ENCODE assay signal across 1 cellular context in the genomic region with DNA sequence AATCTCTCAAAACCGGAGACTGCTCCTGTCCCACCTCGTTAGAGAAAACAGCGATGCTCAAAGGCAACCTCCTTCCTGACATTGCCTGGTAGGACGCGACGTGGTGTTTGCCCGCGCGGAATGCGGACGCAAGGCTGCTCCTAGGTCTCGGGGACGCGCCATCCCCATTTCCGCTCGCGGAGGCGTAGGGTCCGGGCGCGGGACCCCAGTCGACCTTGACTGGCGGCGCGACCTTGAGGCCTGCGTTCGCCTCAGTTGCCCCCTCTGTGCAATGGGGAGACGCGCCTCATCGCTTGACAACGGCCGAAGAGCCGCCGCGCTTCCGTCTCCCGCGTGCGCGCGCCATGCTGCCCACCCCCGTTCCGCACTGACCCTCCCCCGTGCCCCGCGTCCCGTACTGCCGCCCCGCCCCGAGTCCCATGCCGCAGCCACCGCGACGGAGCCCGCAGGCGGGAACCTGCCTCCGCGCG.
TF ChIP-seq lines count a peak whose summit lies in the region.

No MANE protein-coding gene starts in this region.

TF ChIP-seq in HepG2, 621 proteins besides CTCF, POLR2A, EP300 and RAD21 (continued from another document and continues in another):
- TF ChIP-seq, protein P1, sequence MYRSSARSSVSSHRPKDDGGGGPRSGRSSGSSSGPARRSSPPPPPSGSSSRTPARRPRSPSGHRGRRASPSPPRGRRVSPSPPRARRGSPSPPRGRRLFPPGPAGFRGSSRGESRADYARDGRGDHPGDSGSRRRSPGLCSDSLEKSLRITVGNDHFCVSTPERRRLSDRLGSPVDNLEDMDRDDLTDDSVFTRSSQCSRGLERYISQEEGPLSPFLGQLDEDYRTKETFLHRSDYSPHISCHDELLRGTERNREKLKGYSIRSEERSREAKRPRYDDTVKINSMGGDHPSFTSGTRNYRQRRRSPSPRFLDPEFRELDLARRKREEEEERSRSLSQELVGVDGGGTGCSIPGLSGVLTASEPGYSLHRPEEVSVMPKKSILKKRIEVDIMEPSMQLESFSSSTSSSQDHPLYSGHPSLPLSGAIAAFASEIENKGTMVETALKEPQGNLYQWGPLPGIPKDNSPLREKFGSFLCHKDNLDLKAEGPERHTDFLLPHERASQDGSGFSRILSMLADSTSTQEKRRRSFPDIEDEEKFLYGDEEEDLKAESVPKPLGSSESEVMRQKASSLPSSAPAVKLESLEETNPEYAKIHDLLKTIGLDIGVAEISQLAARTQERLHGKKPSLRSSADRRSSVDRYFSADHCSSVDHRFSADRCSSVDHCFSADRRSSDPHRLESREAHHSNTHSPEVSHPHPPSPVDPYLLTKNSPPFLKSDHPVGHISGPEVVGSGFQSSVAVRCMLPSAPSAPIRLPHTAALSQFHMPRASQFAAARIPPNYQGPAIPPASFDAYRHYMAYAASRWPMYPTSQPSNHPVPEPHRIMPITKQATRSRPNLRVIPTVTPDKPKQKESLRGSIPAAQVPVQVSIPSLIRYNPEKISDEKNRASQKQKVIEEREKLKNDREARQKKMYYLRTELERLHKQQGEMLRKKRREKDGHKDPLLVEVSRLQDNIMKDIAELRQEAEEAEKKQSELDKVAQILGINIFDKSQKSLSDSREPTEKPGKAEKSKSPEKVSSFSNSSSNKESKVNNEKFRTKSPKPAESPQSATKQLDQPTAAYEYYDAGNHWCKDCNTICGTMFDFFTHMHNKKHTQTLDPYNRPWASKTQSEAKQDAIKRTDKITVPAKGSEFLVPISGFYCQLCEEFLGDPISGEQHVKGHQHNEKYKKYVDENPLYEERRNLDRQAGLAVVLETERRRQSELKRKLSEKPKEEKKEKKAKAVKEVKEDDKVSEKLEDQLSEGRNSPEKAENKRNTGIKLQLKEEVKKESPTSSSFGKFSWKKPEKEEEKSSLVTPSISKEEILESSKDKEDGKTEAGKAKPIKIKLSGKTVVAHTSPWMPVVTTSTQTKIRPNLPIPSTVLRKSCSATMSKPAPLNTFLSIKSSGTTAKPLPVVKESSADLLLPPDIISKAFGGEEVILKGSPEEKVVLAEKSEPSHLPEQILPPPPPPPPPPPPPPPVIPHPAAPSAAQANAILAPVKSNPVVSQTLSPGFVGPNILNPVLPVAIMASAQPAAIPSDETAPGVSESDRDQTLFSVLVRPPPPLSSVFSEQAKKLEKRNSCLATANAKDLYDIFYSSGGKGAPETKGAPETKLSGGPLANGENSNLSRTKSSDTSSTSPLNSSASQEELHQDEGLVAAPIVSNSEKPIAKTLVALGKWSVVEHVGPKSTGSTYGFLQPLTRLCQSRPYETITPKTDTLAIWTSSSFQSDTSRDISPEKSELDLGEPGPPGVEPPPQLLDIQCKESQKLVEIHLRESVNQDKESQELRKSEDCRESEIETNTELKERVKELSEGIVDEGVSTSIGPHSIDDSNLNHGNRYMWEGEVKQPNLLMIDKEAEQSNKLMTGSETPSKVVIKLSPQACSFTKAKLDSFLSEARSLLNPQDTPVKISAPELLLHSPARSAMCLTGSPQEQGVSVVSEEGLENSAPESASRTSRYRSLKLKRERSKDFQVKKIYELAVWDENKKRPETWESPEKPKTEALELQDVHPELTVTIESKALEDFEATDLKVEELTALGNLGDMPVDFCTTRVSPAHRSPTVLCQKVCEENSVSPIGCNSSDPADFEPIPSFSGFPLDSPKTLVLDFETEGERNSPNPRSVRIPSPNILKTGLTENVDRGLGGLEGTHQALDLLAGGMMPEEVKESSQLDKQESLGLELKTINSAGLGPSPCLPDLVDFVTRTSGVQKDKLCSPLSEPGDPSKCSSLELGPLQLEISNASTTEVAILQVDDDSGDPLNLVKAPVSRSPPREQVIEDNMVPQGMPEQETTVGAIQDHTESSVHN (CRISPR knock-in tag; IDR thresholded peaks at IDR 0.05), result no peak
- TF ChIP-seq ZNF788 (CRISPR knock-in tag; IDR thresholded peaks at IDR 0.05; ENCODE audit: borderline replicate concordance) (peak; percentile 85; the same call in 1 of the 2 replicates), GPBP1L1 (CRISPR knock-in tag; IDR thresholded peaks at IDR 0.05) (no peak), ZNF251 (CRISPR knock-in tag; IDR thresholded peaks at IDR 0.05) (no peak), CCDC6 (CRISPR knock-in tag; IDR thresholded peaks at IDR 0.05) (no peak; the same call in none of the 2 replicates), ZSCAN25 (CRISPR knock-in tag; IDR thresholded peaks at IDR 0.05) (no peak), MAZ (IDR thresholded peaks at IDR 0.05; ENCODE audit: borderline replicate concordance, low read depth, low read length) (no peak), MAZ (CRISPR knock-in tag; IDR thresholded peaks at IDR 0.05; ENCODE audit: low read depth) (no peak), SP1 (IDR thresholded peaks at IDR 0.05) (no peak), SP1 (CRISPR knock-in tag; IDR thresholded peaks at IDR 0.05) (no peak), SIX1 (CRISPR knock-in tag; IDR thresholded peaks at IDR 0.05; ENCODE audit: borderline replicate concordance) (no peak), YY1 (IDR thresholded peaks at IDR 0.05; ENCODE audit: insufficient read depth, insufficient replicate concordance, low read depth, low read length) (peak; percentile 66), ZNF644 (CRISPR knock-in tag; IDR thresholded peaks at IDR 0.05; ENCODE audit: low read depth) (no peak), GPN1 (CRISPR knock-in tag; IDR thresholded peaks at IDR 0.05; ENCODE audit: borderline replicate concordance) (no peak; the same call in 1 of the 2 replicates), SNAPC2 (CRISPR knock-in tag; IDR thresholded peaks at IDR 0.05) (no peak), NFKBIZ (CRISPR knock-in tag; IDR thresholded peaks at IDR 0.05) (no peak), ZNF878 (CRISPR knock-in tag; IDR thresholded peaks at IDR 0.05) (no peak), EZH2 (conservative IDR thresholded peaks at IDR 0.05; ENCODE audit: low read depth, low read length) (no peak), ZNF614 (CRISPR knock-in tag; IDR thresholded peaks at IDR 0.05; ENCODE audit: borderline replicate concordance) (0 out of 2 replicates have a peak, but pooled peaks have one; percentile 14), TSC22D2 (CRISPR knock-in tag; IDR thresholded peaks at IDR 0.05; ENCODE audit: borderline replicate concordance) (no peak), ZNF720 (CRISPR knock-in tag; IDR thresholded peaks at IDR 0.05) (no peak), CHD4 (IDR thresholded peaks at IDR 0.05; ENCODE audit: borderline replicate concordance, low read length) (peak; percentile 66; the same call in 1 of the 2 replicates), ZNF564 (CRISPR knock-in tag; IDR thresholded peaks at IDR 0.05) (peak; percentile 23; the same call in 1 of the 2 replicates), NFYC (CRISPR knock-in tag; IDR thresholded peaks at IDR 0.05) (no peak), KDM2A (CRISPR knock-in tag; IDR thresholded peaks at IDR 0.05; ENCODE audit: borderline replicate concordance, low read depth) (peak; percentile 68; the same call in 1 of the 2 replicates), ZNF569 (CRISPR knock-in tag; IDR thresholded peaks at IDR 0.05; ENCODE audit: borderline replicate concordance) (no peak), CCAR2 (optimal IDR thresholded peaks at IDR 0.05; ENCODE audit: low read depth, low read length) (no peak), STAT5B (CRISPR knock-in tag; IDR thresholded peaks at IDR 0.05) (no peak), ZNF740 (CRISPR knock-in tag; IDR thresholded peaks at IDR 0.05) (no peak), ZNF670 (CRISPR knock-in tag; IDR thresholded peaks at IDR 0.05; ENCODE audit: borderline replicate concordance) (peak; percentile 15; the same call in 1 of the 2 replicates)
- TF ChIP-seq, protein P2, sequence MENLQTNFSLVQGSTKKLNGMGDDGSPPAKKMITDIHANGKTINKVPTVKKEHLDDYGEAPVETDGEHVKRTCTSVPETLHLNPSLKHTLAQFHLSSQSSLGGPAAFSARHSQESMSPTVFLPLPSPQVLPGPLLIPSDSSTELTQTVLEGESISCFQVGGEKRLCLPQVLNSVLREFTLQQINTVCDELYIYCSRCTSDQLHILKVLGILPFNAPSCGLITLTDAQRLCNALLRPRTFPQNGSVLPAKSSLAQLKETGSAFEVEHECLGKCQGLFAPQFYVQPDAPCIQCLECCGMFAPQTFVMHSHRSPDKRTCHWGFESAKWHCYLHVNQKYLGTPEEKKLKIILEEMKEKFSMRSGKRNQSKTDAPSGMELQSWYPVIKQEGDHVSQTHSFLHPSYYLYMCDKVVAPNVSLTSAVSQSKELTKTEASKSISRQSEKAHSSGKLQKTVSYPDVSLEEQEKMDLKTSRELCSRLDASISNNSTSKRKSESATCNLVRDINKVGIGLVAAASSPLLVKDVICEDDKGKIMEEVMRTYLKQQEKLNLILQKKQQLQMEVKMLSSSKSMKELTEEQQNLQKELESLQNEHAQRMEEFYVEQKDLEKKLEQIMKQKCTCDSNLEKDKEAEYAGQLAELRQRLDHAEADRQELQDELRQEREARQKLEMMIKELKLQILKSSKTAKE (CRISPR knock-in tag; IDR thresholded peaks at IDR 0.05; ENCODE audit: borderline replicate concordance), result peak; percentile 75
- TF ChIP-seq, protein P3, sequence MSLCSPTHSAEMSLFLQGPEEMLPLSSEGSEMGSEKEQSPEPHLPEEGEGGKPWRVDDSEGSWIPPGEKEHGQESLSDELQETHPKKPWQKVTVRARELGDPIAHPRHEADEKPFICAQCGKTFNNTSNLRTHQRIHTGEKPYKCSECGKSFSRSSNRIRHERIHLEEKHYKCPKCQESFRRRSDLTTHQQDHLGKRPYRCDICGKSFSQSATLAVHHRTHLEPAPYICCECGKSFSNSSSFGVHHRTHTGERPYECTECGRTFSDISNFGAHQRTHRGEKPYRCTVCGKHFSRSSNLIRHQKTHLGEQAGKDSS (CRISPR knock-in tag; IDR thresholded peaks at IDR 0.05; ENCODE audit: borderline replicate concordance, low read depth), result no peak
- TF ChIP-seq, protein P4, sequence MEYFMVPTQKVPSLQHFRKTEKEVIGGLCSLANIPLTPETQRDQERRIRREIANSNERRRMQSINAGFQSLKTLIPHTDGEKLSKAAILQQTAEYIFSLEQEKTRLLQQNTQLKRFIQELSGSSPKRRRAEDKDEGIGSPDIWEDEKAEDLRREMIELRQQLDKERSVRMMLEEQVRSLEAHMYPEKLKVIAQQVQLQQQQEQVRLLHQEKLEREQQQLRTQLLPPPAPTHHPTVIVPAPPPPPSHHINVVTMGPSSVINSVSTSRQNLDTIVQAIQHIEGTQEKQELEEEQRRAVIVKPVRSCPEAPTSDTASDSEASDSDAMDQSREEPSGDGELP (IDR thresholded peaks at IDR 0.05; ENCODE audit: borderline replicate concordance, low read depth), result no peak
- TF ChIP-seq, protein P5, sequence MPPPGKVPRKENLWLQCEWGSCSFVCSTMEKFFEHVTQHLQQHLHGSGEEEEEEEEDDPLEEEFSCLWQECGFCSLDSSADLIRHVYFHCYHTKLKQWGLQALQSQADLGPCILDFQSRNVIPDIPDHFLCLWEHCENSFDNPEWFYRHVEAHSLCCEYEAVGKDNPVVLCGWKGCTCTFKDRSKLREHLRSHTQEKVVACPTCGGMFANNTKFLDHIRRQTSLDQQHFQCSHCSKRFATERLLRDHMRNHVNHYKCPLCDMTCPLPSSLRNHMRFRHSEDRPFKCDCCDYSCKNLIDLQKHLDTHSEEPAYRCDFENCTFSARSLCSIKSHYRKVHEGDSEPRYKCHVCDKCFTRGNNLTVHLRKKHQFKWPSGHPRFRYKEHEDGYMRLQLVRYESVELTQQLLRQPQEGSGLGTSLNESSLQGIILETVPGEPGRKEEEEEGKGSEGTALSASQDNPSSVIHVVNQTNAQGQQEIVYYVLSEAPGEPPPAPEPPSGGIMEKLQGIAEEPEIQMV (CRISPR knock-in tag; IDR thresholded peaks at IDR 0.05; ENCODE audit: low read depth), result 0 out of 2 replicates have a peak, but pooled peaks have one; percentile 26
- TF ChIP-seq, protein P6, sequence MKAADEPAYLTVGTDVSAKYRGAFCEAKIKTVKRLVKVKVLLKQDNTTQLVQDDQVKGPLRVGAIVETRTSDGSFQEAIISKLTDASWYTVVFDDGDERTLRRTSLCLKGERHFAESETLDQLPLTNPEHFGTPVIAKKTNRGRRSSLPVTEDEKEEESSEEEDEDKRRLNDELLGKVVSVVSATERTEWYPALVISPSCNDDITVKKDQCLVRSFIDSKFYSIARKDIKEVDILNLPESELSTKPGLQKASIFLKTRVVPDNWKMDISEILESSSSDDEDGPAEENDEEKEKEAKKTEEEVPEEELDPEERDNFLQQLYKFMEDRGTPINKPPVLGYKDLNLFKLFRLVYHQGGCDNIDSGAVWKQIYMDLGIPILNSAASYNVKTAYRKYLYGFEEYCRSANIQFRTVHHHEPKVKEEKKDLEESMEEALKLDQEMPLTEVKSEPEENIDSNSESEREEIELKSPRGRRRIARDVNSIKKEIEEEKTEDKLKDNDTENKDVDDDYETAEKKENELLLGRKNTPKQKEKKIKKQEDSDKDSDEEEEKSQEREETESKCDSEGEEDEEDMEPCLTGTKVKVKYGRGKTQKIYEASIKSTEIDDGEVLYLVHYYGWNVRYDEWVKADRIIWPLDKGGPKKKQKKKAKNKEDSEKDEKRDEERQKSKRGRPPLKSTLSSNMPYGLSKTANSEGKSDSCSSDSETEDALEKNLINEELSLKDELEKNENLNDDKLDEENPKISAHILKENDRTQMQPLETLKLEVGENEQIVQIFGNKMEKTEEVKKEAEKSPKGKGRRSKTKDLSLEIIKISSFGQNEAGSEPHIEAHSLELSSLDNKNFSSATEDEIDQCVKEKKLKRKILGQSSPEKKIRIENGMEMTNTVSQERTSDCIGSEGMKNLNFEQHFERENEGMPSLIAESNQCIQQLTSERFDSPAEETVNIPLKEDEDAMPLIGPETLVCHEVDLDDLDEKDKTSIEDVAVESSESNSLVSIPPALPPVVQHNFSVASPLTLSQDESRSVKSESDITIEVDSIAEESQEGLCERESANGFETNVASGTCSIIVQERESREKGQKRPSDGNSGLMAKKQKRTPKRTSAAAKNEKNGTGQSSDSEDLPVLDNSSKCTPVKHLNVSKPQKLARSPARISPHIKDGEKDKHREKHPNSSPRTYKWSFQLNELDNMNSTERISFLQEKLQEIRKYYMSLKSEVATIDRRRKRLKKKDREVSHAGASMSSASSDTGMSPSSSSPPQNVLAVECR (CRISPR knock-in tag; IDR thresholded peaks at IDR 0.05; ENCODE audit: borderline replicate concordance), result no peak
- TF ChIP-seq, protein P7, sequence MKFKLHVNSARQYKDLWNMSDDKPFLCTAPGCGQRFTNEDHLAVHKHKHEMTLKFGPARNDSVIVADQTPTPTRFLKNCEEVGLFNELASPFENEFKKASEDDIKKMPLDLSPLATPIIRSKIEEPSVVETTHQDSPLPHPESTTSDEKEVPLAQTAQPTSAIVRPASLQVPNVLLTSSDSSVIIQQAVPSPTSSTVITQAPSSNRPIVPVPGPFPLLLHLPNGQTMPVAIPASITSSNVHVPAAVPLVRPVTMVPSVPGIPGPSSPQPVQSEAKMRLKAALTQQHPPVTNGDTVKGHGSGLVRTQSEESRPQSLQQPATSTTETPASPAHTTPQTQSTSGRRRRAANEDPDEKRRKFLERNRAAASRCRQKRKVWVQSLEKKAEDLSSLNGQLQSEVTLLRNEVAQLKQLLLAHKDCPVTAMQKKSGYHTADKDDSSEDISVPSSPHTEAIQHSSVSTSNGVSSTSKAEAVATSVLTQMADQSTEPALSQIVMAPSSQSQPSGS (CRISPR knock-in tag; IDR thresholded peaks at IDR 0.05), result no peak
